Comparison of ENCODE assay signal across 1 cellular context in genomic region chr21:38830667-38831525, GRCh38.
TF ChIP-seq lines count a peak whose summit lies in the region.

No MANE protein-coding gene starts in this region.

TF ChIP-seq in K562, 482 proteins besides CTCF, POLR2A, EP300 and RAD21 (continued from another document and continues in another):
- 0 out of 2 replicates have a peak, but pooled peaks have one; percentile 11 for TF ChIP-seq ZNF592 (IDR thresholded peaks at IDR 0.05)
- TF ChIP-seq RBM22 (IDR thresholded peaks at IDR 0.05; ENCODE audit: low read depth, low read length, poor library complexity, severe bottlenecking), result no peak
- TF ChIP-seq SMAD4 (CRISPR knock-in tag; conservative IDR thresholded peaks at IDR 0.05), result peak; percentile 82
- TF ChIP-seq ZNF408 (CRISPR knock-in tag; IDR thresholded peaks at IDR 0.05; ENCODE audit: low read depth), result no peak
- TF ChIP-seq CXXC5 (CRISPR knock-in tag; IDR thresholded peaks at IDR 0.05), result 0 out of 2 replicates have a peak, but pooled peaks have one; percentile 23
- TF ChIP-seq NR1H2 (CRISPR knock-in tag; IDR thresholded peaks at IDR 0.05), result no peak
- TF ChIP-seq MNT (conservative IDR thresholded peaks at IDR 0.05), result no peak
- TF ChIP-seq SPI1 (IDR thresholded peaks at IDR 0.05; ENCODE audit: borderline replicate concordance, low read depth, low read length), result 0 out of 2 replicates have a peak, but pooled peaks have one; percentile 17
- peak; percentile 88 for TF ChIP-seq ZNF589 (CRISPR knock-in tag; IDR thresholded peaks at IDR 0.05; ENCODE audit: low read depth)
- TF ChIP-seq SMARCA5 (IDR thresholded peaks at IDR 0.05), result 0 out of 2 replicates have a peak, but pooled peaks have one; percentile 69
- no peak for TF ChIP-seq RB1 (IDR thresholded peaks at IDR 0.05; ENCODE audit: low read depth)
- 0 out of 2 replicates have a peak, but pooled peaks have one; percentile 4 for TF ChIP-seq ZKSCAN8 (CRISPR knock-in tag; IDR thresholded peaks at IDR 0.05)
- peak; percentile 86 for TF ChIP-seq HDAC8 (tag; IDR thresholded peaks at IDR 0.05)
- no peak for TF ChIP-seq E2F3 (CRISPR knock-in tag; IDR thresholded peaks at IDR 0.05)
- TF ChIP-seq, protein P1, sequence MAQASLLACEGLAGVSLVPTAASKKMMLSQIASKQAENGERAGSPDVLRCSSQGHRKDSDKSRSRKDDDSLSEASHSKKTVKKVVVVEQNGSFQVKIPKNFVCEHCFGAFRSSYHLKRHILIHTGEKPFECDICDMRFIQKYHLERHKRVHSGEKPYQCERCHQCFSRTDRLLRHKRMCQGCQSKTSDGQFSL (CRISPR knock-in tag; IDR thresholded peaks at IDR 0.05), result no peak
- TF ChIP-seq, protein P1 (tag; IDR thresholded peaks at IDR 0.05), result peak in 1 of 2 experiments; percentile 79; a peak in 1 of 4 replicates
- no peak for TF ChIP-seq NR2C1 (IDR thresholded peaks at IDR 0.05)
- TF ChIP-seq NR2C1 (tag; IDR thresholded peaks at IDR 0.05), result peak; percentile 67; the same call in 1 of the 2 replicates
- peak; percentile 77; the same call in 1 of the 2 replicates for TF ChIP-seq GTF2A2 (tag; IDR thresholded peaks at IDR 0.05)
- peak; percentile 72 for TF ChIP-seq PTTG1 (tag; IDR thresholded peaks at IDR 0.05; ENCODE audit: low read depth)
- peak; percentile 31; the same call in 1 of the 2 replicates for TF ChIP-seq ZNF79 (CRISPR knock-in tag; IDR thresholded peaks at IDR 0.05; ENCODE audit: low read depth)
- 0 out of 2 replicates have a peak, but pooled peaks have one; percentile 14 for TF ChIP-seq SMAD3 (CRISPR knock-in tag; conservative IDR thresholded peaks at IDR 0.05)
- no peak for TF ChIP-seq ZC3H4 (CRISPR knock-in tag; IDR thresholded peaks at IDR 0.05; ENCODE audit: borderline replicate concordance)
- no peak for TF ChIP-seq CSDE1 (IDR thresholded peaks at IDR 0.05)
- 0 out of 2 replicates have a peak, but pooled peaks have one; percentile 23 for TF ChIP-seq ZNF134 (CRISPR knock-in tag; conservative IDR thresholded peaks at IDR 0.05)
- no peak for TF ChIP-seq SP2 (IDR thresholded peaks at IDR 0.05; ENCODE audit: extremely low read depth, low read depth, low read length, poor library complexity, severe bottlenecking)
- peak; percentile 16; the same call in 1 of the 2 replicates for TF ChIP-seq NFRKB (IDR thresholded peaks at IDR 0.05; ENCODE audit: low read depth)
- TF ChIP-seq, protein P2, sequence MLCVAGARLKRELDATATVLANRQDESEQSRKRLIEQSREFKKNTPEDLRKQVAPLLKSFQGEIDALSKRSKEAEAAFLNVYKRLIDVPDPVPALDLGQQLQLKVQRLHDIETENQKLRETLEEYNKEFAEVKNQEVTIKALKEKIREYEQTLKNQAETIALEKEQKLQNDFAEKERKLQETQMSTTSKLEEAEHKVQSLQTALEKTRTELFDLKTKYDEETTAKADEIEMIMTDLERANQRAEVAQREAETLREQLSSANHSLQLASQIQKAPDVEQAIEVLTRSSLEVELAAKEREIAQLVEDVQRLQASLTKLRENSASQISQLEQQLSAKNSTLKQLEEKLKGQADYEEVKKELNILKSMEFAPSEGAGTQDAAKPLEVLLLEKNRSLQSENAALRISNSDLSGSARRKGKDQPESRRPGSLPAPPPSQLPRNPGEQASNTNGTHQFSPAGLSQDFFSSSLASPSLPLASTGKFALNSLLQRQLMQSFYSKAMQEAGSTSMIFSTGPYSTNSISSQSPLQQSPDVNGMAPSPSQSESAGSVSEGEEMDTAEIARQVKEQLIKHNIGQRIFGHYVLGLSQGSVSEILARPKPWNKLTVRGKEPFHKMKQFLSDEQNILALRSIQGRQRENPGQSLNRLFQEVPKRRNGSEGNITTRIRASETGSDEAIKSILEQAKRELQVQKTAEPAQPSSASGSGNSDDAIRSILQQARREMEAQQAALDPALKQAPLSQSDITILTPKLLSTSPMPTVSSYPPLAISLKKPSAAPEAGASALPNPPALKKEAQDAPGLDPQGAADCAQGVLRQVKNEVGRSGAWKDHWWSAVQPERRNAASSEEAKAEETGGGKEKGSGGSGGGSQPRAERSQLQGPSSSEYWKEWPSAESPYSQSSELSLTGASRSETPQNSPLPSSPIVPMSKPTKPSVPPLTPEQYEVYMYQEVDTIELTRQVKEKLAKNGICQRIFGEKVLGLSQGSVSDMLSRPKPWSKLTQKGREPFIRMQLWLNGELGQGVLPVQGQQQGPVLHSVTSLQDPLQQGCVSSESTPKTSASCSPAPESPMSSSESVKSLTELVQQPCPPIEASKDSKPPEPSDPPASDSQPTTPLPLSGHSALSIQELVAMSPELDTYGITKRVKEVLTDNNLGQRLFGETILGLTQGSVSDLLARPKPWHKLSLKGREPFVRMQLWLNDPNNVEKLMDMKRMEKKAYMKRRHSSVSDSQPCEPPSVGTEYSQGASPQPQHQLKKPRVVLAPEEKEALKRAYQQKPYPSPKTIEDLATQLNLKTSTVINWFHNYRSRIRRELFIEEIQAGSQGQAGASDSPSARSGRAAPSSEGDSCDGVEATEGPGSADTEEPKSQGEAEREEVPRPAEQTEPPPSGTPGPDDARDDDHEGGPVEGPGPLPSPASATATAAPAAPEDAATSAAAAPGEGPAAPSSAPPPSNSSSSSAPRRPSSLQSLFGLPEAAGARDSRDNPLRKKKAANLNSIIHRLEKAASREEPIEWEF (CRISPR knock-in tag; IDR thresholded peaks at IDR 0.05), result peak; percentile 62; the same call in 1 of the 2 replicates
- TF ChIP-seq, protein P3, sequence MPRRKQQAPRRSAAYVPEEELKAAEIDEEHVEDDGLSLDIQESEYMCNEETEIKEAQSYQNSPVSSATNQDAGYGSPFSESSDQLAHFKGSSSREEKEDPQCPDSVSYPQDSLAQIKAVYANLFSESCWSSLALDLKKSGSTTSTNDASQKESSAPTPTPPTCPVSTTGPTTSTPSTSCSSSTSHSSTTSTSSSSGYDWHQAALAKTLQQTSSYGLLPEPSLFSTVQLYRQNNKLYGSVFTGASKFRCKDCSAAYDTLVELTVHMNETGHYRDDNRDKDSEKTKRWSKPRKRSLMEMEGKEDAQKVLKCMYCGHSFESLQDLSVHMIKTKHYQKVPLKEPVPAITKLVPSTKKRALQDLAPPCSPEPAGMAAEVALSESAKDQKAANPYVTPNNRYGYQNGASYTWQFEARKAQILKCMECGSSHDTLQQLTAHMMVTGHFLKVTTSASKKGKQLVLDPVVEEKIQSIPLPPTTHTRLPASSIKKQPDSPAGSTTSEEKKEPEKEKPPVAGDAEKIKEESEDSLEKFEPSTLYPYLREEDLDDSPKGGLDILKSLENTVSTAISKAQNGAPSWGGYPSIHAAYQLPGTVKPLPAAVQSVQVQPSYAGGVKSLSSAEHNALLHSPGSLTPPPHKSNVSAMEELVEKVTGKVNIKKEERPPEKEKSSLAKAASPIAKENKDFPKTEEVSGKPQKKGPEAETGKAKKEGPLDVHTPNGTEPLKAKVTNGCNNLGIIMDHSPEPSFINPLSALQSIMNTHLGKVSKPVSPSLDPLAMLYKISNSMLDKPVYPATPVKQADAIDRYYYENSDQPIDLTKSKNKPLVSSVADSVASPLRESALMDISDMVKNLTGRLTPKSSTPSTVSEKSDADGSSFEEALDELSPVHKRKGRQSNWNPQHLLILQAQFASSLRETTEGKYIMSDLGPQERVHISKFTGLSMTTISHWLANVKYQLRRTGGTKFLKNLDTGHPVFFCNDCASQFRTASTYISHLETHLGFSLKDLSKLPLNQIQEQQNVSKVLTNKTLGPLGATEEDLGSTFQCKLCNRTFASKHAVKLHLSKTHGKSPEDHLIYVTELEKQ (CRISPR knock-in tag; IDR thresholded peaks at IDR 0.05), result peak; percentile 76
- TF ChIP-seq, protein P4, sequence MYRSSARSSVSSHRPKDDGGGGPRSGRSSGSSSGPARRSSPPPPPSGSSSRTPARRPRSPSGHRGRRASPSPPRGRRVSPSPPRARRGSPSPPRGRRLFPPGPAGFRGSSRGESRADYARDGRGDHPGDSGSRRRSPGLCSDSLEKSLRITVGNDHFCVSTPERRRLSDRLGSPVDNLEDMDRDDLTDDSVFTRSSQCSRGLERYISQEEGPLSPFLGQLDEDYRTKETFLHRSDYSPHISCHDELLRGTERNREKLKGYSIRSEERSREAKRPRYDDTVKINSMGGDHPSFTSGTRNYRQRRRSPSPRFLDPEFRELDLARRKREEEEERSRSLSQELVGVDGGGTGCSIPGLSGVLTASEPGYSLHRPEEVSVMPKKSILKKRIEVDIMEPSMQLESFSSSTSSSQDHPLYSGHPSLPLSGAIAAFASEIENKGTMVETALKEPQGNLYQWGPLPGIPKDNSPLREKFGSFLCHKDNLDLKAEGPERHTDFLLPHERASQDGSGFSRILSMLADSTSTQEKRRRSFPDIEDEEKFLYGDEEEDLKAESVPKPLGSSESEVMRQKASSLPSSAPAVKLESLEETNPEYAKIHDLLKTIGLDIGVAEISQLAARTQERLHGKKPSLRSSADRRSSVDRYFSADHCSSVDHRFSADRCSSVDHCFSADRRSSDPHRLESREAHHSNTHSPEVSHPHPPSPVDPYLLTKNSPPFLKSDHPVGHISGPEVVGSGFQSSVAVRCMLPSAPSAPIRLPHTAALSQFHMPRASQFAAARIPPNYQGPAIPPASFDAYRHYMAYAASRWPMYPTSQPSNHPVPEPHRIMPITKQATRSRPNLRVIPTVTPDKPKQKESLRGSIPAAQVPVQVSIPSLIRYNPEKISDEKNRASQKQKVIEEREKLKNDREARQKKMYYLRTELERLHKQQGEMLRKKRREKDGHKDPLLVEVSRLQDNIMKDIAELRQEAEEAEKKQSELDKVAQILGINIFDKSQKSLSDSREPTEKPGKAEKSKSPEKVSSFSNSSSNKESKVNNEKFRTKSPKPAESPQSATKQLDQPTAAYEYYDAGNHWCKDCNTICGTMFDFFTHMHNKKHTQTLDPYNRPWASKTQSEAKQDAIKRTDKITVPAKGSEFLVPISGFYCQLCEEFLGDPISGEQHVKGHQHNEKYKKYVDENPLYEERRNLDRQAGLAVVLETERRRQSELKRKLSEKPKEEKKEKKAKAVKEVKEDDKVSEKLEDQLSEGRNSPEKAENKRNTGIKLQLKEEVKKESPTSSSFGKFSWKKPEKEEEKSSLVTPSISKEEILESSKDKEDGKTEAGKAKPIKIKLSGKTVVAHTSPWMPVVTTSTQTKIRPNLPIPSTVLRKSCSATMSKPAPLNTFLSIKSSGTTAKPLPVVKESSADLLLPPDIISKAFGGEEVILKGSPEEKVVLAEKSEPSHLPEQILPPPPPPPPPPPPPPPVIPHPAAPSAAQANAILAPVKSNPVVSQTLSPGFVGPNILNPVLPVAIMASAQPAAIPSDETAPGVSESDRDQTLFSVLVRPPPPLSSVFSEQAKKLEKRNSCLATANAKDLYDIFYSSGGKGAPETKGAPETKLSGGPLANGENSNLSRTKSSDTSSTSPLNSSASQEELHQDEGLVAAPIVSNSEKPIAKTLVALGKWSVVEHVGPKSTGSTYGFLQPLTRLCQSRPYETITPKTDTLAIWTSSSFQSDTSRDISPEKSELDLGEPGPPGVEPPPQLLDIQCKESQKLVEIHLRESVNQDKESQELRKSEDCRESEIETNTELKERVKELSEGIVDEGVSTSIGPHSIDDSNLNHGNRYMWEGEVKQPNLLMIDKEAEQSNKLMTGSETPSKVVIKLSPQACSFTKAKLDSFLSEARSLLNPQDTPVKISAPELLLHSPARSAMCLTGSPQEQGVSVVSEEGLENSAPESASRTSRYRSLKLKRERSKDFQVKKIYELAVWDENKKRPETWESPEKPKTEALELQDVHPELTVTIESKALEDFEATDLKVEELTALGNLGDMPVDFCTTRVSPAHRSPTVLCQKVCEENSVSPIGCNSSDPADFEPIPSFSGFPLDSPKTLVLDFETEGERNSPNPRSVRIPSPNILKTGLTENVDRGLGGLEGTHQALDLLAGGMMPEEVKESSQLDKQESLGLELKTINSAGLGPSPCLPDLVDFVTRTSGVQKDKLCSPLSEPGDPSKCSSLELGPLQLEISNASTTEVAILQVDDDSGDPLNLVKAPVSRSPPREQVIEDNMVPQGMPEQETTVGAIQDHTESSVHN (IDR thresholded peaks at IDR 0.05; ENCODE audit: borderline replicate concordance in 1 of 2, low read depth in 1 of 2), result peak in 1 of 2 experiments; percentile 75; a peak in 1 of 4 replicates
- peak; percentile 52; the same call in 1 of the 2 replicates for TF ChIP-seq HSF4 (CRISPR knock-in tag; IDR thresholded peaks at IDR 0.05; ENCODE audit: borderline replicate concordance)
- TF ChIP-seq PTRF (tag; IDR thresholded peaks at IDR 0.05), result peak; percentile 74; the same call in 1 of the 2 replicates
- TF ChIP-seq ZBTB17 (CRISPR knock-in tag; IDR thresholded peaks at IDR 0.05), result 0 out of 2 replicates have a peak, but pooled peaks have one; percentile 9
- no peak for TF ChIP-seq ZFX (CRISPR knock-in tag; IDR thresholded peaks at IDR 0.05)
